ENCODE assay signal across 25 cellular contexts in the genomic region with DNA sequence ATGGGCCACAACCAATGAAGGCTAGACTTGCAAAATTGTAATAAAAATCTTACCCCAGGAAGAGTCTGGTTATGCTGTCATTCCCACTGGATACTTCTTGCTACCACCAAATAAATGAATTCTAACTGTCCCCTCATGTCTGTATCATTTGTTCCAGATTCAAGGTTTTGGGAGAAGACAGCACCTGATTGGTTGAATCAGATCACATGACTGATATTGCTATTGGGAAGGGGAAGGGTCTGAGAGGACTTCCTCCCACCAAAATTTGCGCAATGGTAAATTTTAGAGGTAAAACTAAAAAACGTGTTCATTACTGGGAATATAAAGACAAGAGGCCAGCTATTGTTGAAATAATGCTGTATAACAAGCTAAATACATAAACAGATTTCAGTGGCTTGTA. TPM values are rescaled to one million over a fixed set of nuclear protein-coding genes. Genes with fewer than 3 reads are reported as not detected.
A peak's percentile ranks its signal among the peaks of the same experiment; 100 is the strongest.
DNase-seq lines count a peak whose midpoint lies in the region; ATAC-seq, FAIRE-seq and TF ChIP-seq lines count a peak whose summit lies in the region.
"Had no signal": no experiment of that assay in that cellular context is flagged by ENCODE, and none has a peak within 500 bp of the region (broad histone marks: within the 10 kb centered on the region; RNA-seq: fewer than 3 reads in every experiment).

No MANE protein-coding gene starts in this region.

- no peak overlapping the region for H3K27ac ChIP-seq in A549
- H3K27ac ChIP-seq in DND-41 (ENCODE audit: low read length), result no peak overlapping the region
- H3K27ac ChIP-seq in K562 (ENCODE audit: extremely low read depth, low read depth, low read length), result no peak overlapping the region
- H3K27ac ChIP-seq: BLaER1 treated with 17β-estradiol and CSF1 and Interleukin-3, amounts not matched to agents 10 nM and 100 nM; C4-2B had no signal

- H3K79me2 ChIP-seq in DND-41 (ENCODE audit: insufficient read depth, low read length) (no peaks in the 10 kb centered on the region), K562 (ENCODE audit: control insufficient read depth, insufficient read depth, low read length) (no peaks in the 10 kb centered on the region)

- intact Hi-C loops in K562 (cut with micrococcal nuclease) (no loop called here), CD14-positive monocyte (cut with micrococcal nuclease) (no loop called here)

- H3K27ac Mint-ChIP-seq in CD14-positive monocyte, result no peak overlapping the region
- H3K27ac Mint-ChIP-seq: B cell; CD4-positive, alpha-beta memory T cell; CD4-positive, CD25-positive, alpha-beta regulatory T cell; CD8-positive, alpha-beta memory T cell had no signal

- H3K4me1 ChIP-seq in A549 (peaks cover 7% of the 10 kb centered on the region; the same call in 2 of the 3 replicates), DND-41 (ENCODE audit: insufficient read depth, low read length) (peaks cover 21% of the 10 kb centered on the region), K562 (replicated peaks in 1 of 2; ENCODE audit: control insufficient read depth in 2 of 2, insufficient read depth in 2 of 2, low read length in 2 of 2) (no peaks in the 10 kb centered on the region)
- H3K4me1 ChIP-seq: BLaER1 treated with 17β-estradiol and CSF1 and Interleukin-3, amounts not matched to agents 10 nM and 100 nM had no signal

- peaks cover 12 to 13% (median 13%) of the 10 kb centered on the region in 3 donors for H3K27me3 Mint-ChIP-seq in CD14-positive monocyte (ENCODE audit: low read depth in 3 of 3)

- H3K9me3 Mint-ChIP-seq in CD14-positive monocyte, result peaks cover 0 to 3% (median 2%) of the 10 kb centered on the region in 7 donors

- H3K9me3 ChIP-seq in A549, result no peaks in the 10 kb centered on the region
- H3K9me3 ChIP-seq in DND-41 (ENCODE audit: insufficient read depth, low read length, severe bottlenecking), result no peaks in the 10 kb centered on the region
- H3K9me3 ChIP-seq in K562 (replicated peaks; ENCODE audit: control insufficient read depth, insufficient read depth, low read depth, low read length), result no peaks in the 10 kb centered on the region
- H3K9me3 ChIP-seq: BLaER1 treated with 17β-estradiol and CSF1 and Interleukin-3, amounts not matched to agents 10 nM and 100 nM had no signal

- H2AFZ ChIP-seq in DND-41 (ENCODE audit: low read depth, low read length) (peak overlapping the region; percentile 36; the same call in 1 of the 2 replicates), K562 (ENCODE audit: low read depth, low read length) (0 out of 2 replicates have a peak overlapping the region, but pooled peaks have one; percentile 24)

- TF ChIP-seq CTCF in A549 (IDR thresholded peaks at IDR 0.05) (no peak), DND-41 (IDR thresholded peaks at IDR 0.05; ENCODE audit: borderline replicate concordance, extremely low read depth, low read length, poor library complexity, severe bottlenecking) (no peak), K562 (IDR thresholded peaks at IDR 0.05 in 2 of 3, conservative IDR thresholded peaks at IDR 0.05 in 1 of 3; ENCODE audit: insufficient read depth in 2 of 3, low read depth in 1 of 3, low read length in 3 of 3) (no peak), CD14-positive monocyte (IDR thresholded peaks at IDR 0.05) (no peak)

- H3K27me3 ChIP-seq in DND-41 (ENCODE audit: insufficient read depth, low read length, poor library complexity) (no peaks in the 10 kb centered on the region), K562 (ENCODE audit: control insufficient read depth in 2 of 2, insufficient read depth in 2 of 2, low read length in 2 of 2) (peaks cover 5 to 9% of the 10 kb centered on the region in 2 experiments; a peak in 2 of 5 replicates)
- H3K27me3 ChIP-seq: BLaER1 treated with 17β-estradiol and CSF1 and Interleukin-3, amounts not matched to agents 10 nM and 100 nM had no signal

- H3K4me1 Mint-ChIP-seq in CD14-positive monocyte, result no peaks in the 10 kb centered on the region
- H3K4me1 Mint-ChIP-seq: CD4-positive, alpha-beta memory T cell; CD4-positive, CD25-positive, alpha-beta regulatory T cell; CD8-positive, alpha-beta memory T cell had no signal

- DNase-seq in A549 (ENCODE audit: low read depth in 1 of 2, low spot score in 1 of 2) (no peak), DND-41 (no peak), K562 (ENCODE audit: extremely low read depth in 1 of 4, low spot score in 3 of 4) (peak in 3 of 4 experiments; percentile 11 to 29 (median 25)), CD14-positive monocyte (ENCODE audit: low spot score) (no peak), UCSD-AML1 (lab: John Stamatoyannopoulos, UW; ENCODE audit: unreplicated experiment) (no peak)
- no peak for DNase-seq in stimulated activated CD4-positive, alpha-beta T cell treated with anti-CD3 and anti-CD28 coated beads, Interleukin-4, amount 100 ng/mL, for 1 hour
- DNase-seq: 8988T; AML-193; CD4-positive, alpha-beta memory T cell; CD4-positive, CD25-positive, alpha-beta regulatory T cell; CD8-positive, alpha-beta memory T cell; COR-L47; DMS 273 treated with DMSO at 0.1 percent for 48 hours; DMS153; DMS53; GF-D8 had no signal

- FAIRE-seq in A549 (lab: Jason Lieb, UNC) (no peak), K562 (lab: Jason Lieb, UNC) (no peak)
- FAIRE-seq: A204.1, G401.6, GM12891, GM19239 had no signal

- TF ChIP-seq RAD21 in A549 (conservative IDR thresholded peaks at IDR 0.05 in 1 of 2, IDR thresholded peaks at IDR 0.05 in 1 of 2) (no peak), Ishikawa (IDR thresholded peaks at IDR 0.05; ENCODE audit: low read depth) (no peak), K562 (CRISPR knock-in tag; conservative IDR thresholded peaks at IDR 0.05 in 1 of 2, IDR thresholded peaks at IDR 0.05 in 1 of 2) (no peak)

- H4K20me1 ChIP-seq in DND-41 (ENCODE audit: insufficient read depth, low read length) (no peaks in the 10 kb centered on the region), K562 (replicated peaks; ENCODE audit: control insufficient read depth, insufficient read depth, low read length) (no peaks in the 10 kb centered on the region)
- H4K20me1 ChIP-seq: BLaER1 treated with 17β-estradiol and CSF1 and Interleukin-3, amounts not matched to agents 10 nM and 100 nM had no signal

- TF ChIP-seq EP300 in A549 (IDR thresholded peaks at IDR 0.05), result no peak
- no peak for TF ChIP-seq EP300 in Ishikawa (IDR thresholded peaks at IDR 0.05; ENCODE audit: borderline replicate concordance)
- no peak for TF ChIP-seq EP300 in K562 (IDR thresholded peaks at IDR 0.05; ENCODE audit: low read length)

- H3K9me1 ChIP-seq in K562 (ENCODE audit: control insufficient read depth, insufficient read depth, low read length), result no peaks in the 10 kb centered on the region

- ATAC-seq in A549 (no peak), DND-41 (ENCODE audit: insufficient read depth, low read depth) (no peak), K562 (no peak), HG03432 (IDR thresholded peaks at IDR 0.05; ENCODE audit: unreplicated experiment) (no peak)

- CTCF ChIA-PET in A549 (lab: Yijun Ruan, JAX), result no interaction called here
- CTCF ChIA-PET in K562 (lab: Yijun Ruan, JAX; ENCODE audit: low intra/inter-chr PET ratio), result no interaction called here

- WGBS in A549 (ENCODE audit: missing lambda C conversion rate), result 51% methylated on average over 2 of the region's 2 CpGs
- WGBS in K562 (ENCODE audit: insufficient coverage, low coverage, missing lambda C conversion rate), result 11% methylated on average over 2 of the region's 2 CpGs

- H3K4me3 Mint-ChIP-seq in CD14-positive monocyte, result no peak overlapping the region
- H3K4me3 Mint-ChIP-seq: B cell; CD4-positive, alpha-beta memory T cell; CD4-positive, CD25-positive, alpha-beta regulatory T cell; CD8-positive, alpha-beta memory T cell had no signal

- POLR2A ChIA-PET in A549 (lab: Yijun Ruan, JAX), result no interaction called here
- POLR2A ChIA-PET in K562 (lab: Yijun Ruan, JAX), result no interaction called here

- no TSS peak for BruUV-seq in K562 (replicated peaks; lab: Mats Ljungman, UMichigan)

- in situ Hi-C loops in K562 (cut with MboI), result no loop called here

- H3K4me3 ChIP-seq in A549 (no peak overlapping the region), DND-41 (ENCODE audit: low read depth in 1 of 2, low read length in 2 of 2) (no peak overlapping the region), K562 (no peak overlapping the region)
- H3K4me3 ChIP-seq: BLaER1 treated with 17β-estradiol and CSF1 and Interleukin-3, amounts not matched to agents 10 nM and 100 nM had no signal

- H3K36me3 ChIP-seq in DND-41 (ENCODE audit: insufficient read depth, low read length), result no peaks in the 10 kb centered on the region
- no peaks in the 10 kb centered on the region for H3K36me3 ChIP-seq in K562 (ENCODE audit: control insufficient read depth, insufficient read depth, low read length)
- H3K36me3 ChIP-seq: BLaER1 treated with 17β-estradiol and CSF1 and Interleukin-3, amounts not matched to agents 10 nM and 100 nM had no signal

- no peaks in the 10 kb centered on the region for H3K36me3 Mint-ChIP-seq in CD14-positive monocyte
- H3K36me3 Mint-ChIP-seq: CD4-positive, alpha-beta memory T cell; CD4-positive, CD25-positive, alpha-beta regulatory T cell; CD8-positive, alpha-beta memory T cell had no signal

- H3K4me2 ChIP-seq in A549 (no peak overlapping the region), DND-41 (ENCODE audit: insufficient read depth, low read length) (no peak overlapping the region), K562 (ENCODE audit: insufficient read depth, low read length) (peak overlapping the region; percentile 18; the same call in 1 of the 2 replicates)
- H3K4me2 ChIP-seq: BLaER1 treated with 17β-estradiol and CSF1 and Interleukin-3, amounts not matched to agents 10 nM and 100 nM had no signal

- TF ChIP-seq POLR2A in A549 (IDR thresholded peaks at IDR 0.05; ENCODE audit: low read length) (no peak), K562 (conservative IDR thresholded peaks at IDR 0.05) (no peak)

- H3K9ac ChIP-seq in DND-41 (ENCODE audit: low read depth, low read length) (no peak overlapping the region), K562 (ENCODE audit: insufficient read depth in 1 of 2, low read depth in 2 of 2, low read length in 2 of 2) (no peak overlapping the region)
- H3K9ac ChIP-seq: BLaER1 treated with 17β-estradiol and CSF1 and Interleukin-3, amounts not matched to agents 10 nM and 100 nM had no signal

RNA-seq across cellular contexts. Expression of a gene that starts 27.0 kb away (rescaled TPM):
- polyA plus RNA-seq in A549 (2011; rRNA removed) (13.5 and 18.2 TPM in 2 replicates), A549 (2017; fragmentation: RNase III; extraction: RNeasy Plus Mini Kit Qiagen cat#74134 plus additional on column Dnase treatment) (9.0 to 9.5 TPM (median 9.1 TPM) in 3 replicates), K562 (2011; rRNA removed) (8.3 and 11.4 TPM in 2 replicates), K562 (2014; fragmentation: Illumina TruSeq; extraction: Trizol) (3.7 and 4.6 TPM in 2 replicates), K562 (2014; fragmentation: Nextera tagmentation; extraction: Ambion mirVana) (10 to 100 TPM in 1 of 2 experiments, 1 to 10 TPM in 1; 8.6 to 10.6 TPM), K562 (2014; rRNA removed) (5.1 and 6.4 TPM in 2 replicates), CD14-positive monocyte (1 to 10 TPM; 2.3 to 2.6 TPM)
- polyA plus RNA-seq in A549 (2012; cell fraction: cytosol; rRNA removed), result 6.3 and 6.6 TPM in 2 replicates
- polyA plus RNA-seq in A549 (2012; cell fraction: nucleus; rRNA removed), result 3.6 and 7.1 TPM in 2 replicates
- 27.6 and 30.5 TPM in 2 replicates for polyA minus RNA-seq in A549 (2011; rRNA and poly(A)+ RNA removed)
- total RNA-seq in K562 (2011; cell fraction: chromatin; rRNA removed; ENCODE audit: low replicate concordance), result 24.9 and 39.3 TPM in 2 replicates
- total RNA-seq in K562 (2011; cell fraction: nucleolus; rRNA removed), result 9.3 and 14.9 TPM in 2 replicates
- 16.5 and 18.9 TPM in 2 replicates for total RNA-seq in K562 (2011; cell fraction: nucleoplasm; rRNA removed)
- total RNA-seq in K562 (2014; rRNA removed) (5.1 and 5.2 TPM in 2 replicates), K562 (2014; rRNA removed; fragmentation: Illumina TruSeq; extraction: Trizol) (7.1 and 8.3 TPM in 2 replicates), K562 (2015; rRNA removed; fragmentation: Illumina TruSeq; extraction: Trizol) (5.4 and 6.4 TPM in 2 replicates), K562 (2021) (5.4 and 5.9 TPM in 2 replicates)
- polyA plus RNA-seq in K562 (2011; cell fraction: cytosol; rRNA removed), result 1.9 and 5.8 TPM in 2 replicates
- polyA plus RNA-seq in K562 (2011; cell fraction: nucleus; rRNA removed), result 7.0 and 14.3 TPM in 2 replicates
- 4.4 TPM in 2 replicates for polyA plus RNA-seq in K562 (2012)
- polyA minus RNA-seq in K562 (2011; rRNA and poly(A)+ RNA removed), result 18.3 and 40.1 TPM in 2 replicates
- polyA minus RNA-seq in K562 (2011; cell fraction: cytosol; rRNA and poly(A)+ RNA removed), result 2.8 and 8.0 TPM in 2 replicates
- 19.5 and 53.2 TPM in 2 replicates for polyA minus RNA-seq in K562 (2011; cell fraction: nucleus; rRNA and poly(A)+ RNA removed)

Comparison
In these comparisons a context has a peak if more than half of its experiments do, and no peak if none do; other contexts are left out.
1. DNase-seq: peak in K562 (3 of 4); none in A549 (0 of 2), DND-41 (single experiment), CD14-positive monocyte (single experiment), UCSD-AML1 (single experiment) and stimulated activated CD4-positive, alpha-beta T cell treated with anti-CD3 and anti-CD28 coated beads, Interleukin-4, amount 100 ng/mL, for 1 hour (single experiment).